20 cellular contexts compared by ENCODE assay signal in genomic region chr18:12647773-12648172, GRCh38. TPM values are rescaled to one million over a fixed set of nuclear protein-coding genes. Genes with fewer than 3 reads are reported as not detected.
DNase-seq lines count a peak whose midpoint lies in the region; ATAC-seq, FAIRE-seq and TF ChIP-seq lines count a peak whose summit lies in the region.
"Had no signal": no experiment of that assay in that cellular context is flagged by ENCODE, and none has a peak within 500 bp of the region (broad histone marks: within the 10 kb centered on the region; RNA-seq: fewer than 3 reads in every experiment).

No MANE protein-coding gene starts in this region.

- H4K91ac ChIP-seq in H9 (ENCODE audit: insufficient read length, low read depth, low read length) = no peak overlapping the region

- H3K23ac ChIP-seq in H9 (ENCODE audit: insufficient read length, low read depth, low read length) = no peak overlapping the region

- no peak overlapping the region for H3K4me2 ChIP-seq in H9 (ENCODE audit: insufficient read depth, insufficient read length, low read length)

- no peaks in the 10 kb centered on the region for H3K9me3 ChIP-seq in H9 (ENCODE audit: control insufficient read depth, low read depth, low read length)
- H3K9me3 ChIP-seq in endodermal cell (ENCODE audit: control insufficient read depth, low read length) = no peaks in the 10 kb centered on the region

- H3K4me1 Mint-ChIP-seq in H9 (peaks cover 47% of the 10 kb centered on the region in 2 experiments), brain (peaks cover 73% of the 10 kb centered on the region), endodermal cell (peaks cover 20% of the 10 kb centered on the region)

- no peaks in the 10 kb centered on the region for H3K23me2 ChIP-seq in H9 (ENCODE audit: insufficient read length, low read depth, low read length, poor library complexity, severe bottlenecking)

- no peak overlapping the region for H2BK15ac ChIP-seq in H9 (ENCODE audit: low read depth, low read length)

- DNase-seq in H9 (peak; percentile 43), endodermal cell (no peak), urothelium cell line (ENCODE audit: low spot score) (no peak), HuH-7 (ENCODE audit: low spot score) (no peak), left ventricle myocardium superior (no peak), NCI-H345 (lab: John Stamatoyannopoulos, UW) (no peak), SW 1271 (lab: John Stamatoyannopoulos, UW) (no peak)
- DNase-seq: C1 segment of cervical spinal cord; Calu3; CD4-positive, alpha-beta memory T cell; COR-L47; DMS53; DMS79 treated with DMSO at 0.1 percent for 48 hours; GM23248; HCEC 1CT had no signal

- H3K4ac ChIP-seq in H9 (ENCODE audit: low read depth, low read length) = no peak overlapping the region

- no peak for ATAC-seq in left ventricle myocardium superior
- ATAC-seq: GM12878 had no signal

- no peak for TF ChIP-seq CTCF in H9 (conservative IDR thresholded peaks at IDR 0.05)
- TF ChIP-seq CTCF in brain (conservative IDR thresholded peaks at IDR 0.05) = no peak
- no peak for TF ChIP-seq CTCF in endodermal cell (conservative IDR thresholded peaks at IDR 0.05)

- H2BK12ac ChIP-seq in H9 (ENCODE audit: insufficient read length, low read depth, low read length) = no peak overlapping the region

- H2AFZ ChIP-seq in H9 (ENCODE audit: low read length) = no peak overlapping the region
- H2AFZ ChIP-seq: GM23248 had no signal

- no CpG with 5 or more reads among the region's 3 CpGs for WGBS in H9 (ENCODE audit: extremely low coverage, insufficient read length, low lambda C conversion rate)
- 33 to 86% methylated on average over 1 to 2 of the region's 3 CpGs for WGBS in endodermal cell (ENCODE audit: insufficient coverage in 1 of 2, insufficient read length in 1 of 2), 2 experiments

- no peak overlapping the region for H4K5ac ChIP-seq in H9 (ENCODE audit: insufficient read length, low read depth, low read length)

- FAIRE-seq in urothelium cell line (lab: Jason Lieb, UNC) = peak; percentile 44
- FAIRE-seq: G401.6, GM12878, GM19239, H54 had no signal

- H3K4me3 Mint-ChIP-seq in H9 (peak overlapping the region in 1 of 2 experiments; percentile 39; a peak in 3 of 5 replicates), brain (no peak overlapping the region), endodermal cell (no peak overlapping the region)
- H3K4me3 Mint-ChIP-seq: CD4-positive, alpha-beta memory T cell had no signal

- no peak overlapping the region for H3K4me3 ChIP-seq in endodermal cell (ENCODE audit: low read length)
- H3K4me3 ChIP-seq: GM12878, GM23248 had no signal

- no peak overlapping the region for H2BK5ac ChIP-seq in H9 (ENCODE audit: insufficient read length, low read length)

- no peak overlapping the region for H2BK20ac ChIP-seq in H9 (ENCODE audit: low read depth, low read length, poor library complexity, severe bottlenecking)

- H3K27ac ChIP-seq in H9 (ENCODE audit: insufficient read length, low read depth, low read length) (no peak overlapping the region), endodermal cell (ENCODE audit: low read depth, low read length) (no peak overlapping the region)
- H3K27ac ChIP-seq: GM23248 had no signal

- H3K36me3 ChIP-seq in endodermal cell (ENCODE audit: control insufficient read depth, insufficient read depth, low read length) = peaks cover 7% of the 10 kb centered on the region

- no peak overlapping the region for H3K9ac ChIP-seq in H9 (ENCODE audit: extremely low read depth, insufficient read length, low read length)
- no peak overlapping the region for H3K9ac ChIP-seq in endodermal cell (ENCODE audit: extremely low read depth, low read length, poor library complexity, severe bottlenecking)
- H3K9ac ChIP-seq: GM23248 had no signal

- peaks cover 0 to 4% (median 0%) of the 10 kb centered on the region in 3 experiments; a peak in 1 of 7 replicates for H3K36me3 Mint-ChIP-seq in H9 (ENCODE audit: insufficient read depth in 1 of 3, low read depth in 3 of 3)
- peaks cover 43% of the 10 kb centered on the region for H3K36me3 Mint-ChIP-seq in brain
- no peaks in the 10 kb centered on the region for H3K36me3 Mint-ChIP-seq in endodermal cell (ENCODE audit: low read depth)

- H2AK5ac ChIP-seq in H9 (ENCODE audit: insufficient read length, low read length) = no peak overlapping the region

- H3K4me1 ChIP-seq in H9 (ENCODE audit: insufficient read depth, low read length) (peaks cover 6% of the 10 kb centered on the region; the same call in 1 of the 2 replicates), endodermal cell (ENCODE audit: control insufficient read depth, insufficient read depth, low read length) (no peaks in the 10 kb centered on the region)

- H3K79me1 ChIP-seq in H9 (ENCODE audit: insufficient read depth, low read depth, low read length, poor library complexity, severe bottlenecking) = no peaks in the 10 kb centered on the region

- intact Hi-C loops in left ventricle myocardium superior (cut with micrococcal nuclease) = loop anchor here (5.0 kb wide), 1 partner anchor 95 kb away; no protein-coding TSS in a partner anchor

- H3K27me3 ChIP-seq in H9 (ENCODE audit: insufficient read depth, low read length) (no peaks in the 10 kb centered on the region), endodermal cell (ENCODE audit: control insufficient read depth, insufficient read depth, low read length, poor library complexity, severe bottlenecking) (no peaks in the 10 kb centered on the region)

- H3K79me2 ChIP-seq in H9 (ENCODE audit: insufficient read depth, low read length) = no peaks in the 10 kb centered on the region; the same call in 1 of the 2 replicates

- H3K9me3 Mint-ChIP-seq in H9 (no peaks in the 10 kb centered on the region; a peak in 1 of 5 replicates), brain (no peaks in the 10 kb centered on the region), endodermal cell (no peaks in the 10 kb centered on the region)
- H3K9me3 Mint-ChIP-seq: CD4-positive, alpha-beta memory T cell had no signal

- H3K14ac ChIP-seq in H9 (ENCODE audit: insufficient read depth, low read length) = no peak overlapping the region

- H3K27ac Mint-ChIP-seq in H9 = no peak overlapping the region
- H3K27ac Mint-ChIP-seq in brain = peak overlapping the region in 3 of 5 experiments; percentile 43 to 73 (median 49)
- peak overlapping the region; percentile 26 for H3K27ac Mint-ChIP-seq in endodermal cell
- H3K27ac Mint-ChIP-seq: CD4-positive, alpha-beta memory T cell had no signal

- no peaks in the 10 kb centered on the region for H4K20me1 ChIP-seq in H9 (ENCODE audit: control insufficient read depth, insufficient read depth, insufficient read length)

- no peak overlapping the region for H2BK120ac ChIP-seq in H9 (ENCODE audit: low read depth, low read length, poor library complexity, severe bottlenecking)

- H3K56ac ChIP-seq in H9 (ENCODE audit: insufficient read length, low read depth, low read length) = no peak overlapping the region

- no peak overlapping the region for H3T11ph ChIP-seq in H9 (ENCODE audit: low read length)

- H4K8ac ChIP-seq in H9 (replicated peaks; ENCODE audit: insufficient read length, low read depth, low read length) = no peak overlapping the region

- H3K27me3 Mint-ChIP-seq in H9 (ENCODE audit: low read depth) = no peaks in the 10 kb centered on the region
- H3K27me3 Mint-ChIP-seq in brain = no peaks in the 10 kb centered on the region
- no peaks in the 10 kb centered on the region for H3K27me3 Mint-ChIP-seq in endodermal cell (ENCODE audit: insufficient read depth)

- no peak overlapping the region for H3K18ac ChIP-seq in H9 (ENCODE audit: insufficient read length, low read depth, low read length)

RNA-seq across cellular contexts. Expression of gene SPIRE1, which starts 10.1 kb away (rescaled TPM):
- 13.6 and 16.6 TPM in 2 replicates for total RNA-seq in H9 (2021)
- polyA plus RNA-seq in brain (ENCODE audit: insufficient read depth, low read depth, low replicate concordance) = 14.4 TPM
- total RNA-seq in endodermal cell = 10 to 100 TPM; 14.2 to 17.2 TPM
- polyA plus RNA-seq in endodermal cell (2013, experiment 1 of 2) = 11.6 TPM
- 9.6 TPM for polyA plus RNA-seq in endodermal cell (2013, experiment 2 of 2)
- 41.0 TPM for total RNA-seq in left ventricle myocardium superior

RNA-seq across cellular contexts. Expression of gene CEP76, which starts 54.8 kb away (rescaled TPM):
- total RNA-seq in H9 (2021) = 18.6 and 19.3 TPM in 2 replicates
- polyA plus RNA-seq in brain (ENCODE audit: insufficient read depth, low read depth, low replicate concordance) = 7.2 TPM
- total RNA-seq in endodermal cell = 10 to 100 TPM; 17.8 to 19.2 TPM
- polyA plus RNA-seq in endodermal cell (2013, experiment 1 of 2) = 15.4 TPM
- polyA plus RNA-seq in endodermal cell (2013, experiment 2 of 2) = 14.3 TPM
- total RNA-seq in left ventricle myocardium superior = 3.7 TPM

RNA-seq across cellular contexts. Expression of gene PSMG2, which starts 55.1 kb away (rescaled TPM):
- total RNA-seq in H9 (2021) = 71.9 and 72.2 TPM in 2 replicates
- 121 TPM for polyA plus RNA-seq in brain (ENCODE audit: insufficient read depth, low read depth, low replicate concordance)
- 10 to 100 TPM; 65.5 to 70.2 TPM for total RNA-seq in endodermal cell
- polyA plus RNA-seq in endodermal cell (2013, experiment 1 of 2) = 102 TPM
- polyA plus RNA-seq in endodermal cell (2013, experiment 2 of 2) = 89.8 TPM
- 40.6 TPM for total RNA-seq in left ventricle myocardium superior

Comparison
In these comparisons a context has a peak if more than half of its experiments do, and no peak if none do; other contexts are left out.
1. H3K27ac Mint-ChIP-seq: peak in brain (3 of 5) and endodermal cell (single experiment); none in H9 (0 of 3).